ENCODE assay signal across 8 cellular contexts in the genomic region with DNA sequence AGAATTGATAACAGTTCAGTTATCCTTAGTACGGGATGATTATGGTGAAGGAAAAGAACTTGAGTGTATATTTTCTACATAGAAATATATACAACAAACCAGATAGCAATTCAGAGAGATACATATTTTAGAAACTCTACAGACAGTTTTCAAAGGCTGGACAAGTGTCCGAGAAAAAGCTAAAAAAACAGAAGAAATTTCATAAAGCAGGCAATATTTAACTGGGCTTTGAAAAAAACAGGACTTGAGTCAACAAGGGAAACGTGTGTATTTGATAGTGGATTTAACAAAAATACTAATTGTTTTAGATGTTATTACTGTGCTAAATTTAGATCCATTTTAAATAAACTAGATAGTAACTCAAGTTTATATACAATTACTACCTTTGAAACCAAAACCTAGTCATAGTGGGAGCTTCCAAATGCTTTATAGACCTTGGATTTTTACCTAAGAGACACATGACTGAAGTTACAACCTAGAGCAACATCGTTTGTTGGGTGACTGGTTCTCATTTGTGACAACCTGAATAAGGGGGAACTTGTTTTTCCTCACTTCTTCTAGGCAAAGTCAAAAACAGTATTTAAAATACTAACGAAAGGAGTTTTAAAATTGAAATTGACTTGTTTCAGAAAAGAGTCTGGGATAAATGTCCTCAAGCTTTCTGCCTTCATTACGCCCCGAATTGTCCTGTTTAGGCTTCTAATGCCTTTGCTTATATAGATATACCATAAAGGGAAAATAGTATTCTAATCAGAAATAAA.
A peak's percentile ranks its signal among the peaks of the same experiment; 100 is the strongest.
DNase-seq lines count a peak whose midpoint lies in the region; ATAC-seq, FAIRE-seq and TF ChIP-seq lines count a peak whose summit lies in the region.

No MANE protein-coding gene starts in this region.

- 0 out of 2 replicates have a peak, but pooled peaks cover 3% of the 10 kb centered on the region for H3K9me3 ChIP-seq in Caco-2
- no peaks in the 10 kb centered on the region for H3K9me3 ChIP-seq in parathyroid adenoma (ENCODE audit: control insufficient read depth, low read length)

- CTCF ChIA-PET in Caco-2 (lab: Charles Lee): interaction anchor here (1.2 kb wide), 1 partner anchor 26 kb away, joined by 3 read pairs; no protein-coding TSS in a partner anchor

- H3K4me1 Mint-ChIP-seq in Caco-2 (ENCODE audit: low read depth, unreplicated experiment): peaks cover 6% of the 10 kb centered on the region

- no peaks in the 10 kb centered on the region for H3K9me3 Mint-ChIP-seq in Caco-2 (ENCODE audit: unreplicated experiment)

- H3K4me3 ChIP-seq in Caco-2 (ENCODE audit: low read depth, low read length): peak overlapping the region; percentile 65
- H3K4me3 ChIP-seq in NB4 (ENCODE audit: low read depth, low read length): peak overlapping the region; percentile 74
- peak overlapping the region; percentile 58 for H3K4me3 ChIP-seq in parathyroid adenoma (ENCODE audit: low read depth, low read length)

- H3K4me3 Mint-ChIP-seq in Caco-2 (ENCODE audit: unreplicated experiment): no peak overlapping the region

- no peaks in the 10 kb centered on the region for H3K27me3 Mint-ChIP-seq in Caco-2 (ENCODE audit: insufficient read depth, unreplicated experiment)

- H3K4me1 ChIP-seq in Caco-2 (peaks cover 11% of the 10 kb centered on the region), parathyroid adenoma (no peaks in the 10 kb centered on the region)

- H3K27ac ChIP-seq in epithelial cell of prostate (peak overlapping the region; percentile 92), parathyroid adenoma (peak overlapping the region; percentile 3)

- TF ChIP-seq CTCF in Caco-2 (IDR thresholded peaks at IDR 0.05; ENCODE audit: insufficient read depth in 1 of 2, low read depth in 1 of 2, low read length in 1 of 2, severe bottlenecking in 1 of 2, unreplicated experiment in 1 of 2) (no peak), NB4 (IDR thresholded peaks at IDR 0.05; ENCODE audit: low read depth, low read length) (no peak), parathyroid adenoma (IDR thresholded peaks at IDR 0.05) (no peak)

- TF ChIP-seq POLR2A in NB4 (IDR thresholded peaks at IDR 0.05; ENCODE audit: extremely low read depth, insufficient read length): no peak
- no peak for TF ChIP-seq POLR2A in H54 (IDR thresholded peaks at IDR 0.05; ENCODE audit: low read depth, low read length)

- no peak overlapping the region for H3K4me2 ChIP-seq in parathyroid adenoma (ENCODE audit: low read length)

- POLR2A ChIA-PET in Caco-2 (lab: Charles Lee): interaction anchor here (0.6 to 5.3 kb wide), 6 partner anchors 16 to 759 kb away, joined by 3 to 221 read pairs (median 10); a partner anchor contains a TSS

- no peaks in the 10 kb centered on the region for H3K79me2 ChIP-seq in parathyroid adenoma

- H3K27me3 ChIP-seq in Caco-2 (replicated peaks; ENCODE audit: control insufficient read depth, insufficient read depth, low read length) (no peaks in the 10 kb centered on the region), parathyroid adenoma (ENCODE audit: control insufficient read depth, insufficient read depth, low read length) (no peaks in the 10 kb centered on the region)

- intact Hi-C loops in Caco-2 (cut with micrococcal nuclease; ENCODE audit: unreplicated experiment): loop anchor here (5.0 to 10.0 kb wide), 5 partner anchors 844 to 1734 kb away; a partner anchor contains a TSS

- no peak overlapping the region for H3K9ac ChIP-seq in parathyroid adenoma

- no peak for ATAC-seq in GM19351 (IDR thresholded peaks at IDR 0.05; ENCODE audit: unreplicated experiment)

- H3K36me3 Mint-ChIP-seq in Caco-2 (ENCODE audit: insufficient read depth, unreplicated experiment): peaks cover 5% of the 10 kb centered on the region

- H3K36me3 ChIP-seq in Caco-2 (ENCODE audit: control insufficient read depth, insufficient read depth, low read length) (no peaks in the 10 kb centered on the region), parathyroid adenoma (ENCODE audit: control insufficient read depth, insufficient read depth, low read length) (no peaks in the 10 kb centered on the region)

- no peak for FAIRE-seq in H54 (lab: Jason Lieb, UNC)

- no peak overlapping the region for H2AFZ ChIP-seq in parathyroid adenoma

- BruUV-seq in Caco-2 (replicated peaks; lab: Mats Ljungman, UMichigan): no TSS peak

- H3K27ac Mint-ChIP-seq in Caco-2 (ENCODE audit: unreplicated experiment): no peak overlapping the region

- DNase-seq in Caco-2: no peak
- DNase-seq in NB4 (ENCODE audit: low read depth): peak; percentile 47
- no peak for DNase-seq in epithelial cell of prostate (ENCODE audit: low read depth, low spot score)
- no peak for DNase-seq in H54 (ENCODE audit: insufficient read length, low spot score)
- no peak for DNase-seq in GM19240 (ENCODE audit: insufficient read length, low spot score)
- no peak for DNase-seq in DMS114 treated with DMSO at 0.1 percent for 48 hours (lab: John Stamatoyannopoulos, UW; ENCODE audit: unreplicated experiment)
